24 cellular contexts compared by ENCODE assay signal in genomic region chr19:19270749-19271571, GRCh38. TPM values are rescaled to one million over a fixed set of nuclear protein-coding genes. Genes with fewer than 3 reads are reported as not detected.
DNase-seq lines count a peak whose midpoint lies in the region; ATAC-seq, FAIRE-seq and TF ChIP-seq lines count a peak whose summit lies in the region.
"Had no signal": no experiment of that assay in that cellular context is flagged by ENCODE, and none has a peak within 500 bp of the region (broad histone marks: within the 10 kb centered on the region; RNA-seq: fewer than 3 reads in every experiment).

No MANE protein-coding gene starts in this region.

- H3K27ac ChIP-seq in SK-N-SH (ENCODE audit: low read depth in 2 of 2, low read length in 1 of 2), result no peak overlapping the region
- H3K27ac ChIP-seq in heart left ventricle, result no peak overlapping the region
- H3K27ac ChIP-seq: BLaER1 had no signal

- peak overlapping the region; percentile 34 for H3K4me3 Mint-ChIP-seq in nephron progenitor cell
- no peak overlapping the region for H3K4me3 Mint-ChIP-seq in chondrocyte (ENCODE audit: unreplicated experiment)
- H3K4me3 Mint-ChIP-seq: CD4-positive, alpha-beta T cell had no signal

- peak; percentile 31 for DNase-seq in 8988T
- peak; percentile 9 for DNase-seq in GM12892 (ENCODE audit: insufficient read length)
- peak; percentile 11 for DNase-seq in SK-N-SH
- no peak for DNase-seq in nephron progenitor cell
- no peak for DNase-seq in chondrocyte (ENCODE audit: low spot score)
- no peak for DNase-seq in mucosa of descending colon
- DNase-seq in heart left ventricle, result no peak
- DNase-seq: CD4-positive, alpha-beta T cell; COR-L47; DMS79; GOT3; Kasumi-1; NCI-H1694; NCI-H2081 treated with DMSO at 0.1 percent for 48 hours; NCI-H446 treated with DMSO at 0.1 percent for 48 hours; NCI-H526 treated with DMSO at 0.1 percent for 48 hours; PC-3; RPMI8226; SHP77 had no signal

- no peak overlapping the region for H2AFZ ChIP-seq in SK-N-SH (ENCODE audit: low read depth)

- no peaks in the 10 kb centered on the region for H3K79me2 ChIP-seq in SK-N-SH (ENCODE audit: insufficient read depth)

- intact Hi-C loops in mucosa of descending colon (cut with DNase I, micrococcal nuclease), result no loop called here
- intact Hi-C loops in heart left ventricle (cut with DNase I), result no loop called here

- H3K4me1 Mint-ChIP-seq in nephron progenitor cell (peaks cover 14% of the 10 kb centered on the region), chondrocyte (ENCODE audit: low read depth) (peaks cover 12% of the 10 kb centered on the region)

- POLR2A ChIA-PET in SK-N-SH (lab: Yijun Ruan, JAX), result no interaction called here

- no peak overlapping the region for H3K9ac ChIP-seq in SK-N-SH
- H3K9ac ChIP-seq: BLaER1 had no signal

- H3K27me3 ChIP-seq in SK-N-SH (ENCODE audit: insufficient read depth) (no peaks in the 10 kb centered on the region), heart left ventricle (peaks cover 0 to 13% (median 0%) of the 10 kb centered on the region in 9 donors)
- H3K27me3 ChIP-seq: BLaER1 had no signal

- TF ChIP-seq CTCF in SK-N-SH (IDR thresholded peaks at IDR 0.05) (no peak), nephron progenitor cell (IDR thresholded peaks at IDR 0.05) (no peak), chondrocyte (IDR thresholded peaks at IDR 0.05) (no peak), mucosa of descending colon (IDR thresholded peaks at IDR 0.05) (no peak), heart left ventricle (IDR thresholded peaks at IDR 0.05) (no peak)

- peaks cover 0 to 8% of the 10 kb centered on the region in 2 experiments for H3K36me3 ChIP-seq in SK-N-SH (replicated peaks in 1 of 2; ENCODE audit: control insufficient read depth in 1 of 2, insufficient read depth in 2 of 2, low read length in 1 of 2)
- H3K36me3 ChIP-seq in mucosa of descending colon (ENCODE audit: low read depth), result no peaks in the 10 kb centered on the region
- peaks cover 0 to 11% (median 5%) of the 10 kb centered on the region in 9 donors for H3K36me3 ChIP-seq in heart left ventricle

- no peak for TF ChIP-seq POLR2A in GM12892 (IDR thresholded peaks at IDR 0.05; ENCODE audit: low read depth, low read length)
- no peak for TF ChIP-seq POLR2A in heart left ventricle (IDR thresholded peaks at IDR 0.05)

- peaks cover 3% of the 10 kb centered on the region for H3F3A ChIP-seq in SK-N-SH (replicated peaks; ENCODE audit: insufficient read depth)

- no peaks in the 10 kb centered on the region for H3K36me3 Mint-ChIP-seq in nephron progenitor cell (ENCODE audit: low read depth)
- no peaks in the 10 kb centered on the region for H3K36me3 Mint-ChIP-seq in chondrocyte (ENCODE audit: low read depth)

- CTCF ChIA-PET in SK-N-SH (lab: Yijun Ruan, JAX), result interaction anchor here (1.1 kb wide), 1 partner anchor 12 kb away, joined by 3 read pairs; no protein-coding TSS in a partner anchor

- TF ChIP-seq EP300 in SK-N-SH (IDR thresholded peaks at IDR 0.05; ENCODE audit: borderline replicate concordance in 1 of 2, low read depth in 1 of 2, low read length in 1 of 2), result no peak

- no peaks in the 10 kb centered on the region for H3K9me3 ChIP-seq in SK-N-SH
- no peaks in the 10 kb centered on the region for H3K9me3 ChIP-seq in mucosa of descending colon
- H3K9me3 ChIP-seq in heart left ventricle, result no peaks in the 10 kb centered on the region
- H3K9me3 ChIP-seq: BLaER1 had no signal

- WGBS in SK-N-SH (ENCODE audit: low lambda C conversion rate), result 96% methylated on average over 3 of the region's 8 CpGs
- 92 to 97% (median 94%) methylated on average over 8 of the region's 8 CpGs for whole genome bisulfite sequencing in heart left ventricle, 4 donors

- ATAC-seq in GM21526 (IDR thresholded peaks at IDR 0.05; ENCODE audit: low FRiP score, unreplicated experiment) (no peak), mucosa of descending colon (no peak), heart left ventricle (no peak)
- ATAC-seq: PC-3 had no signal

- H3K9me3 Mint-ChIP-seq in nephron progenitor cell, result no peaks in the 10 kb centered on the region
- H3K9me3 Mint-ChIP-seq in chondrocyte (ENCODE audit: low read depth), result no peaks in the 10 kb centered on the region
- H3K9me3 Mint-ChIP-seq: CD4-positive, alpha-beta T cell had no signal

- H3K4me2 ChIP-seq in SK-N-SH, result no peak overlapping the region
- H3K4me2 ChIP-seq: BLaER1 had no signal

- peaks cover 0 to 8% of the 10 kb centered on the region in 2 experiments; a peak in 1 of 4 replicates for H3K4me1 ChIP-seq in SK-N-SH (ENCODE audit: control insufficient read depth in 1 of 2, insufficient read depth in 2 of 2, low read depth in 1 of 2, low read length in 1 of 2)
- H3K4me1 ChIP-seq in mucosa of descending colon (ENCODE audit: low read depth), result no peaks in the 10 kb centered on the region
- H3K4me1 ChIP-seq in heart left ventricle, result peaks cover 0 to 11% (median 0%) of the 10 kb centered on the region in 12 donors

- no peaks in the 10 kb centered on the region for H3K9me2 ChIP-seq in SK-N-SH

- H3K27ac Mint-ChIP-seq in nephron progenitor cell, result no peak overlapping the region
- no peak overlapping the region for H3K27ac Mint-ChIP-seq in chondrocyte (ENCODE audit: unreplicated experiment)
- H3K27ac Mint-ChIP-seq: CD4-positive, alpha-beta T cell had no signal

- TF ChIP-seq RAD21 in SK-N-SH (IDR thresholded peaks at IDR 0.05; ENCODE audit: low read length), result no peak

- no peak for FAIRE-seq in GM12892 (lab: Jason Lieb, UNC)
- FAIRE-seq: A204.1, HTR-8/SVneo had no signal

- H3K4me3 ChIP-seq in SK-N-SH (ENCODE audit: low read depth in 2 of 2, low read length in 1 of 2), result no peak overlapping the region
- no peak overlapping the region for H3K4me3 ChIP-seq in mucosa of descending colon
- no peak overlapping the region for H3K4me3 ChIP-seq in heart left ventricle
- H3K4me3 ChIP-seq: BLaER1 had no signal

- no peaks in the 10 kb centered on the region for H4K20me1 ChIP-seq in SK-N-SH (ENCODE audit: insufficient read depth)
- H4K20me1 ChIP-seq: BLaER1 had no signal

- H3K27me3 Mint-ChIP-seq in nephron progenitor cell (ENCODE audit: low read depth, poor library complexity), result peaks cover 6% of the 10 kb centered on the region
- no peaks in the 10 kb centered on the region for H3K27me3 Mint-ChIP-seq in chondrocyte (ENCODE audit: low read depth)

TF ChIP-seq in SK-N-SH, 30 proteins besides CTCF, POLR2A, EP300 and RAD21:
- TF ChIP-seq SMC3 (IDR thresholded peaks at IDR 0.05; ENCODE audit: low read depth, low read length) (no peak), NFIC (IDR thresholded peaks at IDR 0.05; ENCODE audit: borderline replicate concordance) (no peak), FOXJ3 (CRISPR knock-in tag; IDR thresholded peaks at IDR 0.05) (no peak), USF2 (IDR thresholded peaks at IDR 0.05; ENCODE audit: borderline replicate concordance, low read depth, low read length) (no peak), GATA2 (CRISPR knock-in tag; IDR thresholded peaks at IDR 0.05) (no peak)

RNA-seq across cellular contexts. Expression of gene TM6SF2, which starts 2.1 kb away (rescaled TPM):
- polyA plus RNA-seq in GM12892 (2012; ENCODE audit: missing spikeins), result not detected
- 1.4 and 1.8 TPM in 2 replicates for polyA plus RNA-seq in SK-N-SH (2012; rRNA removed)
- polyA plus RNA-seq in SK-N-SH (2012; cell fraction: cytosol; rRNA removed), result 0.53 and 0.96 TPM in 2 replicates
- 9.7 and 16.9 TPM in 2 replicates for polyA plus RNA-seq in SK-N-SH (2012; cell fraction: nucleus; rRNA removed)
- total RNA-seq in chondrocyte, result 2.7 to 5.9 TPM (median 3.7 TPM) in 3 replicates
- 1 to 10 TPM; 4.5 to 9.6 (median 6.4) TPM for total RNA-seq in mucosa of descending colon
- total RNA-seq in heart left ventricle, result 1 to 10 TPM in 2 of 9 donors, under 1 TPM in 6, not detected in 1; 0.38 to 1.4 (median 0.65) TPM
- under 1 TPM; 0.04 to 0.19 TPM for polyA plus RNA-seq in heart left ventricle
- total RNA-seq: CD4-positive, alpha-beta T cell; MCF 10A; PC-3 had no signal

RNA-seq across cellular contexts. Expression of gene SUGP1, which starts 49.3 kb away (rescaled TPM):
- 21.5 TPM for polyA plus RNA-seq in GM12892 (2012; ENCODE audit: missing spikeins)
- polyA plus RNA-seq in SK-N-SH (2012; rRNA removed) (35.1 and 43.2 TPM in 2 replicates), heart left ventricle (10 to 100 TPM; 28.7 to 41.0 TPM)
- 25.3 and 28.0 TPM in 2 replicates for polyA plus RNA-seq in SK-N-SH (2012; cell fraction: cytosol; rRNA removed)
- polyA plus RNA-seq in SK-N-SH (2012; cell fraction: nucleus; rRNA removed), result 97.2 and 105 TPM in 2 replicates
- total RNA-seq in chondrocyte (40.7 to 50.1 TPM (median 45.0 TPM) in 3 replicates), mucosa of descending colon (10 to 100 TPM; 41.0 to 46.7 (median 45.9) TPM), heart left ventricle (10 to 100 TPM; 34.2 to 53.4 (median 41.9) TPM)

RNA-seq across cellular contexts. Expression of gene MAU2, which starts 49.7 kb away (rescaled TPM):
- polyA plus RNA-seq in GM12892 (2012; ENCODE audit: missing spikeins), result 19.7 TPM
- polyA plus RNA-seq in SK-N-SH (2012; rRNA removed) (17.6 and 19.4 TPM in 2 replicates), heart left ventricle (10 to 100 TPM; 15.7 to 28.5 TPM)
- polyA plus RNA-seq in SK-N-SH (2012; cell fraction: cytosol; rRNA removed), result 7.0 and 10.5 TPM in 2 replicates
- 64.3 and 65.8 TPM in 2 replicates for polyA plus RNA-seq in SK-N-SH (2012; cell fraction: nucleus; rRNA removed)
- total RNA-seq in chondrocyte (41.7 to 54.0 TPM (median 45.4 TPM) in 3 replicates), mucosa of descending colon (10 to 100 TPM; 49.8 to 71.1 (median 70.6) TPM), heart left ventricle (10 to 100 TPM; 26.5 to 46.4 (median 32.0) TPM)

RNA-seq across cellular contexts. Expression of gene NCAN, which starts 59.2 kb away (rescaled TPM):
- polyA plus RNA-seq in GM12892 (2012; ENCODE audit: missing spikeins), result 0.28 TPM
- polyA plus RNA-seq in SK-N-SH (2012; rRNA removed), result 0.03 and 0.10 TPM in 2 replicates
- polyA plus RNA-seq in SK-N-SH (2012; cell fraction: cytosol; rRNA removed), result 0.16 and 0.17 TPM in 2 replicates
- 0.07 and 0.18 TPM in 2 replicates for polyA plus RNA-seq in SK-N-SH (2012; cell fraction: nucleus; rRNA removed)
- total RNA-seq in chondrocyte, result not detected in 3 replicates
- under 1 TPM in 1 of 3 donors, not detected in 2; 0.25 TPM for total RNA-seq in mucosa of descending colon
- total RNA-seq in heart left ventricle, result not detected
- not detected for polyA plus RNA-seq in heart left ventricle
- total RNA-seq: CD4-positive, alpha-beta T cell; MCF 10A had no signal

Comparison
In these comparisons a context has a peak if more than half of its experiments do, and no peak if none do; other contexts are left out.
1. DNase-seq: peak in 8988T (single experiment), GM12892 (single experiment) and SK-N-SH (single experiment); none in nephron progenitor cell (single experiment), chondrocyte (single experiment), mucosa of descending colon (0 of 3) and heart left ventricle (0 of 5).